In genomic region chr3:188261011-188261410, GRCh38 we compare ENCODE assay signal across 1 cellular context.
TF ChIP-seq lines count a peak whose summit lies in the region.

No MANE protein-coding gene starts in this region.

TF ChIP-seq in SK-N-SH treated with all-trans-retinoic acid at 6 μM for 48 hours, 23 proteins besides CTCF, POLR2A, EP300 and RAD21 (continued from another document):
- TF ChIP-seq, protein P1, sequence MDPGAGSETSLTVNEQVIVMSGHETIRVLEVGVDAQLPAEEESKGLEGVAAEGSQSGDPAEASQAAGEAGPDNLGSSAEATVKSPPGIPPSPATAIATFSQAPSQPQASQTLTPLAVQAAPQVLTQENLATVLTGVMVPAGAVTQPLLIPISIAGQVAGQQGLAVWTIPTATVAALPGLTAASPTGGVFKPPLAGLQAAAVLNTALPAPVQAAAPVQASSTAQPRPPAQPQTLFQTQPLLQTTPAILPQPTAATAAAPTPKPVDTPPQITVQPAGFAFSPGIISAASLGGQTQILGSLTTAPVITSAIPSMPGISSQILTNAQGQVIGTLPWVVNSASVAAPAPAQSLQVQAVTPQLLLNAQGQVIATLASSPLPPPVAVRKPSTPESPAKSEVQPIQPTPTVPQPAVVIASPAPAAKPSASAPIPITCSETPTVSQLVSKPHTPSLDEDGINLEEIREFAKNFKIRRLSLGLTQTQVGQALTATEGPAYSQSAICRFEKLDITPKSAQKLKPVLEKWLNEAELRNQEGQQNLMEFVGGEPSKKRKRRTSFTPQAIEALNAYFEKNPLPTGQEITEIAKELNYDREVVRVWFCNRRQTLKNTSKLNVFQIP (CRISPR knock-in tag; IDR thresholded peaks at IDR 0.05; ENCODE audit: borderline replicate concordance, low read depth) = no peak
- TF ChIP-seq ZFP3 (CRISPR knock-in tag; IDR thresholded peaks at IDR 0.05) = no peak
- TF ChIP-seq CREB5 (CRISPR knock-in tag; IDR thresholded peaks at IDR 0.05; ENCODE audit: low read depth) = no peak
- TF ChIP-seq CSDC2 (CRISPR knock-in tag; IDR thresholded peaks at IDR 0.05) = no peak
- no peak for TF ChIP-seq ARNTL (CRISPR knock-in tag; IDR thresholded peaks at IDR 0.05; ENCODE audit: borderline replicate concordance, low read depth)
- no peak for TF ChIP-seq PPARA (CRISPR knock-in tag; IDR thresholded peaks at IDR 0.05; ENCODE audit: borderline replicate concordance)
- no peak for TF ChIP-seq ESRRG (CRISPR knock-in tag; IDR thresholded peaks at IDR 0.05)
- TF ChIP-seq, protein P2, sequence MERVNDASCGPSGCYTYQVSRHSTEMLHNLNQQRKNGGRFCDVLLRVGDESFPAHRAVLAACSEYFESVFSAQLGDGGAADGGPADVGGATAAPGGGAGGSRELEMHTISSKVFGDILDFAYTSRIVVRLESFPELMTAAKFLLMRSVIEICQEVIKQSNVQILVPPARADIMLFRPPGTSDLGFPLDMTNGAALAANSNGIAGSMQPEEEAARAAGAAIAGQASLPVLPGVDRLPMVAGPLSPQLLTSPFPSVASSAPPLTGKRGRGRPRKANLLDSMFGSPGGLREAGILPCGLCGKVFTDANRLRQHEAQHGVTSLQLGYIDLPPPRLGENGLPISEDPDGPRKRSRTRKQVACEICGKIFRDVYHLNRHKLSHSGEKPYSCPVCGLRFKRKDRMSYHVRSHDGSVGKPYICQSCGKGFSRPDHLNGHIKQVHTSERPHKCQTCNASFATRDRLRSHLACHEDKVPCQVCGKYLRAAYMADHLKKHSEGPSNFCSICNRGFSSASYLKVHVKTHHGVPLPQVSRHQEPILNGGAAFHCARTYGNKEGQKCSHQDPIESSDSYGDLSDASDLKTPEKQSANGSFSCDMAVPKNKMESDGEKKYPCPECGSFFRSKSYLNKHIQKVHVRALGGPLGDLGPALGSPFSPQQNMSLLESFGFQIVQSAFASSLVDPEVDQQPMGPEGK (CRISPR knock-in tag; IDR thresholded peaks at IDR 0.05; ENCODE audit: borderline replicate concordance) = no peak
- no peak for TF ChIP-seq ZFP30 (CRISPR knock-in tag; IDR thresholded peaks at IDR 0.05)
- TF ChIP-seq ZNF70 (CRISPR knock-in tag; IDR thresholded peaks at IDR 0.05) = no peak
TF ChIP-seq in SK-N-SH treated with all-trans-retinoic acid at 6 μM for 48 hours: peak in this region for 0.
